In genomic region chr1:45566722-45567121, GRCh38 we compare ENCODE assay signal across 17 cellular contexts. TPM values are rescaled to one million over a fixed set of nuclear protein-coding genes. Genes with fewer than 3 reads are reported as not detected.
DNase-seq lines count a peak whose midpoint lies in the region; ATAC-seq and TF ChIP-seq lines count a peak whose summit lies in the region.
"Had no signal": no experiment of that assay in that cellular context is flagged by ENCODE, and none has a peak within 500 bp of the region (broad histone marks: within the 10 kb centered on the region; RNA-seq: fewer than 3 reads in every experiment).

No MANE protein-coding gene starts in this region.

- peak overlapping the region in 1 of 2 donors; percentile 51 for H3K27ac ChIP-seq in testis

- no peaks in the 10 kb centered on the region for H3K9me3 ChIP-seq in testis

- H3K4me1 Mint-ChIP-seq in activated T-helper 1 cell treated with anti-CD3 and anti-CD28 coated beads, Interleukin-12 subunit alpha, Interleukin-12 subunit beta, Interleukin-2, Interleukin-4 antibody, amounts not matched to agents 30 ng/mL and 10 ng/mL and 1 ng/mL, durations not matched to agents 14 hours and 24 hours and 36 hours (ENCODE audit: low read depth), result peaks cover 17% of the 10 kb centered on the region
- H3K4me1 Mint-ChIP-seq: nephron progenitor cell had no signal

- H3K27me3 ChIP-seq in testis, result no peaks in the 10 kb centered on the region

- no peak overlapping the region for H3K27ac Mint-ChIP-seq in activated T-helper 1 cell treated with anti-CD3 and anti-CD28 coated beads, Interleukin-12 subunit alpha, Interleukin-12 subunit beta, Interleukin-2, Interleukin-4 antibody, amounts not matched to agents 30 ng/mL and 10 ng/mL and 1 ng/mL, durations not matched to agents 14 hours and 24 hours and 36 hours
- H3K27ac Mint-ChIP-seq: activated naive CD8-positive, alpha-beta T cell; type B pancreatic cell had no signal

- ATAC-seq in esophagus mucosa (peak; percentile 25), left lobe of liver (peak; percentile 70)

- no peak overlapping the region for H3K4me3 Mint-ChIP-seq in activated T-helper 1 cell treated with anti-CD3 and anti-CD28 coated beads, Interleukin-12 subunit alpha, Interleukin-12 subunit beta, Interleukin-2, Interleukin-4 antibody, amounts not matched to agents 30 ng/mL and 10 ng/mL and 1 ng/mL, durations not matched to agents 14 hours and 24 hours and 36 hours
- H3K4me3 Mint-ChIP-seq: activated naive CD8-positive, alpha-beta T cell; nephron progenitor cell; type B pancreatic cell had no signal

- TF ChIP-seq CTCF in testis (IDR thresholded peaks at IDR 0.05), result no peak

- H3K36me3 ChIP-seq in testis (ENCODE audit: low read depth, missing control alignments), result no peaks in the 10 kb centered on the region

- WGBS in testis, 2 donors, result 36 to 83% methylated on average over 1 to 5 of the region's 5 CpGs

- TF ChIP-seq POLR2A in testis (IDR thresholded peaks at IDR 0.05), result no peak

- no peaks in the 10 kb centered on the region for H3K4me1 ChIP-seq in testis

- peaks cover 50% of the 10 kb centered on the region for H3K36me3 Mint-ChIP-seq in activated T-helper 1 cell treated with anti-CD3 and anti-CD28 coated beads, Interleukin-12 subunit alpha, Interleukin-12 subunit beta, Interleukin-2, Interleukin-4 antibody, amounts not matched to agents 30 ng/mL and 10 ng/mL and 1 ng/mL, durations not matched to agents 14 hours and 24 hours and 36 hours (ENCODE audit: low read depth)

- no peaks in the 10 kb centered on the region for H3K27me3 Mint-ChIP-seq in activated T-helper 1 cell treated with anti-CD3 and anti-CD28 coated beads, Interleukin-12 subunit alpha, Interleukin-12 subunit beta, Interleukin-2, Interleukin-4 antibody, amounts not matched to agents 30 ng/mL and 10 ng/mL and 1 ng/mL, durations not matched to agents 14 hours and 24 hours and 36 hours (ENCODE audit: insufficient read depth)
- H3K27me3 Mint-ChIP-seq: activated naive CD8-positive, alpha-beta T cell; type B pancreatic cell had no signal

- DNase-seq in HT-29 (ENCODE audit: low spot score) (peak; percentile 28), left lobe of liver (ENCODE audit: low spot score) (peak; percentile 61), testis (peak; percentile 69), GF-D8 (lab: John Stamatoyannopoulos, UW) (no peak), NCI-H1694 (lab: John Stamatoyannopoulos, UW) (no peak), NOMO-1 (lab: John Stamatoyannopoulos, UW; ENCODE audit: unreplicated experiment in 2 of 2) (no peak)
- no peak for DNase-seq in activated T-helper 1 cell treated with anti-CD3 and anti-CD28 coated beads, Interleukin-12 subunit alpha, Interleukin-12 subunit beta, Interleukin-2, Interleukin-4 antibody, amounts not matched to agents 30 ng/mL and 10 ng/mL and 1 ng/mL, durations not matched to agents 14 hours and 24 hours and 36 hours (ENCODE audit: low spot score)
- DNase-seq: DMS79; hippocampal formation; nephron progenitor cell; retina; SHP77 treated with DMSO at 0.1 percent for 48 hours; stimulated activated CD4-positive, alpha-beta T cell treated with anti-CD3 and anti-CD28 coated beads, Interleukin-2, amount 100 ng/mL, for 48 hours; stimulated activated CD8-positive, alpha-beta memory T cell treated with anti-CD3 and anti-CD28 coated beads, Interleukin-4, amount 100 ng/mL, for 48 hours had no signal

- H3K4me3 ChIP-seq in testis, result no peak overlapping the region

- no peaks in the 10 kb centered on the region for H3K9me3 Mint-ChIP-seq in activated T-helper 1 cell treated with anti-CD3 and anti-CD28 coated beads, Interleukin-12 subunit alpha, Interleukin-12 subunit beta, Interleukin-2, Interleukin-4 antibody, amounts not matched to agents 30 ng/mL and 10 ng/mL and 1 ng/mL, durations not matched to agents 14 hours and 24 hours and 36 hours
- H3K9me3 Mint-ChIP-seq: nephron progenitor cell, type B pancreatic cell had no signal

- intact Hi-C loops in testis (cut with DNase I; ENCODE audit: low total_unique reads), result loop anchor here (10.0 kb wide), 1 partner anchor 52 kb away; no protein-coding TSS in a partner anchor
- intact Hi-C loops in activated T-helper 1 cell treated with anti-CD3 and anti-CD28 coated beads, Interleukin-12 subunit alpha, Interleukin-12 subunit beta, Interleukin-2, Interleukin-4 antibody, amounts not matched to agents 30 ng/mL and 10 ng/mL and 1 ng/mL, durations not matched to agents 14 hours and 24 hours and 36 hours (cut with micrococcal nuclease), result no loop called here

RNA-seq across cellular contexts. Expression of gene AKR1A1, which starts 16.1 kb away (rescaled TPM):
- 145 and 161 TPM in 2 replicates for total RNA-seq in HT-29 (2014; rRNA removed; shearing (Covaris generic))
- total RNA-seq in esophagus mucosa (223 TPM), left lobe of liver (310 TPM), testis (10 to 100 TPM; 51.1 to 60.1 TPM)
- 63.7 TPM for polyA plus RNA-seq in testis (ENCODE audit: insufficient read depth, low read depth, low replicate concordance)
- total RNA-seq in activated T-helper 1 cell treated with anti-CD3 and anti-CD28 coated beads, Interleukin-12 subunit alpha, Interleukin-12 subunit beta, Interleukin-2, Interleukin-4 antibody, amounts not matched to agents 30 ng/mL and 10 ng/mL and 1 ng/mL, durations not matched to agents 14 hours and 24 hours and 36 hours, result 192 and 194 TPM in 2 replicates

RNA-seq across cellular contexts. Expression of gene NASP, which starts 17.1 kb away (rescaled TPM):
- 100 and 105 TPM in 2 replicates for total RNA-seq in HT-29 (2014; rRNA removed; shearing (Covaris generic))
- total RNA-seq in esophagus mucosa, result 49.9 TPM
- 28.2 TPM for total RNA-seq in left lobe of liver
- total RNA-seq in testis, result 100 to 1,000 TPM; 184 to 194 TPM
- polyA plus RNA-seq in testis (ENCODE audit: insufficient read depth, low read depth, low replicate concordance), result 206 TPM
- total RNA-seq in activated T-helper 1 cell treated with anti-CD3 and anti-CD28 coated beads, Interleukin-12 subunit alpha, Interleukin-12 subunit beta, Interleukin-2, Interleukin-4 antibody, amounts not matched to agents 30 ng/mL and 10 ng/mL and 1 ng/mL, durations not matched to agents 14 hours and 24 hours and 36 hours, result 250 and 251 TPM in 2 replicates

RNA-seq across cellular contexts. Expression of gene PRDX1, which starts 45.0 kb away (rescaled TPM):
- 630 and 644 TPM in 2 replicates for total RNA-seq in HT-29 (2014; rRNA removed; shearing (Covaris generic))
- total RNA-seq in esophagus mucosa (794 TPM), left lobe of liver (320 TPM), testis (100 to 1,000 TPM; 180 to 185 TPM)
- polyA plus RNA-seq in testis (ENCODE audit: insufficient read depth, low read depth, low replicate concordance), result 251 TPM
- total RNA-seq in activated T-helper 1 cell treated with anti-CD3 and anti-CD28 coated beads, Interleukin-12 subunit alpha, Interleukin-12 subunit beta, Interleukin-2, Interleukin-4 antibody, amounts not matched to agents 30 ng/mL and 10 ng/mL and 1 ng/mL, durations not matched to agents 14 hours and 24 hours and 36 hours, result 635 and 655 TPM in 2 replicates

RNA-seq across cellular contexts. Expression of gene CCDC17, which starts 57.1 kb away (rescaled TPM):
- 0.86 and 1.3 TPM in 2 replicates for total RNA-seq in HT-29 (2014; rRNA removed; shearing (Covaris generic))
- 2.5 TPM for total RNA-seq in esophagus mucosa
- total RNA-seq in left lobe of liver, result 2.7 TPM
- total RNA-seq in testis, result 1 to 10 TPM; 3.8 to 5.0 TPM
- 4.4 TPM for polyA plus RNA-seq in testis (ENCODE audit: insufficient read depth, low read depth, low replicate concordance)
- total RNA-seq in activated T-helper 1 cell treated with anti-CD3 and anti-CD28 coated beads, Interleukin-12 subunit alpha, Interleukin-12 subunit beta, Interleukin-2, Interleukin-4 antibody, amounts not matched to agents 30 ng/mL and 10 ng/mL and 1 ng/mL, durations not matched to agents 14 hours and 24 hours and 36 hours, result 2.5 and 2.8 TPM in 2 replicates

Comparison
In these comparisons a context has a peak if more than half of its experiments do, and no peak if none do; other contexts are left out.
1. DNase-seq: peak in HT-29 (single experiment), left lobe of liver (single experiment) and testis (single experiment); none in activated T-helper 1 cell treated with anti-CD3 and anti-CD28 coated beads, Interleukin-12 subunit alpha, Interleukin-12 subunit beta, Interleukin-2, Interleukin-4 antibody, amounts not matched to agents 30 ng/mL and 10 ng/mL and 1 ng/mL, durations not matched to agents 14 hours and 24 hours and 36 hours (single experiment), GF-D8 (single experiment), NCI-H1694 (single experiment) and NOMO-1 (0 of 2).